ENCODE assay signal across 7 cellular contexts in the genomic region with DNA sequence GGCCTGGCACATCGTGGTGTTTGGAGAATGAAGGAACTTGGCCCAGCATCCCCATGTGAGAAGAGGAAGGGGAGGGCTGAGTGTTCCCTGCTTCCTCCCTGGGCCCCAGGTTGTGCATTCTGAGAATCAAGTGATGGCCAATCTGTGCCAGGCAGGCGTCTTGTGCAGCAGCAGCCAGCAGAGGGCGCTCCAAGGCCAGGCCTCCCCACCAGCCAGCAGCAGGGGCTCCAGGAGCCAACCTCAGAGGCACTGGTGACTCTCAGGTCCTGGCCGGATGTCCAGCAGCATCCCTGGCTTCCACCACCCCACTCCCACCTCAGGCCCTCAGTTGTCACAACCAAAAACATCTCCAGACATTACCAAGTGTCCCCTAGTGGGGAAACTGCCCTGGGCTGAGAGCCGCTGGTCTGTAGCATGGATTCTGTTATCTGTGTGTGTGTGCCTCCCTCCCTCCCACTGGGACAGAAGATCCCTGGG.
DNase-seq lines count a peak whose midpoint lies in the region; ATAC-seq, FAIRE-seq and TF ChIP-seq lines count a peak whose summit lies in the region.

No MANE protein-coding gene starts in this region.

- no peaks in the 10 kb centered on the region for H3K36me3 Mint-ChIP-seq in MCF 10A (ENCODE audit: insufficient read depth, unreplicated experiment)

- H3K27me3 Mint-ChIP-seq in MCF 10A (ENCODE audit: insufficient read depth, unreplicated experiment): peaks cover 32% of the 10 kb centered on the region

- H3K27ac Mint-ChIP-seq in MCF 10A (ENCODE audit: low read depth, unreplicated experiment): no peak overlapping the region

- no peaks in the 10 kb centered on the region for H3F3A ChIP-seq in MM.1S (ENCODE audit: insufficient read depth, low read length)

- no peaks in the 10 kb centered on the region for H3K4me1 Mint-ChIP-seq in MCF 10A (ENCODE audit: insufficient read depth, unreplicated experiment)

- intact Hi-C loops in MCF 10A (cut with micrococcal nuclease): loop anchor here (5.0 to 10.0 kb wide), 2 partner anchors 271 to 579 kb away; a partner anchor contains a TSS
- intact Hi-C loops in kidney (cut with DNase I): no loop called here

- no TSS peak for BruUV-seq in MCF 10A (replicated peaks; lab: Mats Ljungman, UMichigan)

- CTCF ChIA-PET in MCF 10A (lab: Yijun Ruan, JAX): interaction anchor here (0.6 to 2.5 kb wide), 25 partner anchors 11 to 1826 kb away, joined by 3 to 11 read pairs (median 4); no protein-coding TSS in a partner anchor

- no peak for FAIRE-seq in kidney (lab: Jason Lieb, UNC)

- H3K79me2 ChIP-seq in MM.1S (ENCODE audit: low read length): no peaks in the 10 kb centered on the region

- DNase-seq in GM10266 (ENCODE audit: extremely low spot score): peak; percentile 87
- peak; percentile 37 for DNase-seq in MM.1S
- DNase-seq in UCSD-AML1 (lab: John Stamatoyannopoulos, UW; ENCODE audit: unreplicated experiment): peak; percentile 66
- peak; percentile 51 for DNase-seq in MCF 10A (ENCODE audit: unreplicated experiment)
- peak; percentile 53 for DNase-seq in kidney
- peak; percentile 28 to 65 for DNase-seq in stimulated activated CD4-positive, alpha-beta T cell treated with anti-CD3 and anti-CD28 coated beads, Interleukin-4, amount 100 ng/mL, for 4 hours

- H3K9me3 Mint-ChIP-seq in MCF 10A (ENCODE audit: unreplicated experiment): no peaks in the 10 kb centered on the region

- TF ChIP-seq CTCF in GM10266 (IDR thresholded peaks at IDR 0.05; ENCODE audit: control insufficient read depth, insufficient read depth, low read depth, missing control alignments): peak; percentile 89
- peak; percentile 86 for TF ChIP-seq CTCF in MM.1S (IDR thresholded peaks at IDR 0.05; ENCODE audit: low read length)
- TF ChIP-seq CTCF in MCF 10A (IDR thresholded peaks at IDR 0.05; ENCODE audit: unreplicated experiment): peak; percentile 83
- TF ChIP-seq CTCF in kidney (IDR thresholded peaks at IDR 0.05; ENCODE audit: borderline replicate concordance, extremely low read depth, insufficient read depth): peak; percentile 77

- H3K4me3 ChIP-seq in MM.1S (ENCODE audit: low read length): no peak overlapping the region
- no peak overlapping the region for H3K4me3 ChIP-seq in kidney (ENCODE audit: low read length in 2 of 2)

- no peak overlapping the region for H2AFZ ChIP-seq in MM.1S (ENCODE audit: low read length)

- H4K20me1 ChIP-seq in MM.1S (ENCODE audit: insufficient read depth, low read length): no peaks in the 10 kb centered on the region

- no peaks in the 10 kb centered on the region for H3K4me1 ChIP-seq in MM.1S (ENCODE audit: low read length)
- no peaks in the 10 kb centered on the region for H3K4me1 ChIP-seq in kidney (ENCODE audit: control insufficient read depth in 1 of 2, insufficient read depth in 1 of 2, low read depth in 1 of 2, low read length in 2 of 2)

- H3K9me3 ChIP-seq in MM.1S (replicated peaks; ENCODE audit: insufficient read depth, low read length): no peaks in the 10 kb centered on the region
- H3K9me3 ChIP-seq in kidney (ENCODE audit: control insufficient read depth in 1 of 2, low read length in 2 of 2): no peaks in the 10 kb centered on the region

- H3K4me3 Mint-ChIP-seq in MCF 10A (ENCODE audit: unreplicated experiment): no peak overlapping the region

- no peak overlapping the region for H3K4me2 ChIP-seq in MM.1S (ENCODE audit: low read depth, low read length)

- H3K36me3 ChIP-seq in MM.1S (replicated peaks; ENCODE audit: insufficient read depth, low read length) (no peaks in the 10 kb centered on the region), kidney (ENCODE audit: control insufficient read depth in 1 of 2, insufficient read depth in 2 of 2, low read length in 2 of 2) (peaks cover 5 to 8% of the 10 kb centered on the region in 2 donors)

- POLR2A ChIA-PET in MCF 10A (lab: Yijun Ruan, JAX): interaction anchor here (0.6 kb wide), 1 partner anchor 343 kb away, joined by 3 read pairs; no protein-coding TSS in a partner anchor

- H3K27ac ChIP-seq in MM.1S (ENCODE audit: low read length) (no peak overlapping the region), kidney (ENCODE audit: low read depth in 2 of 2, low read length in 2 of 2) (no peak overlapping the region)

- ATAC-seq in GM21723 (IDR thresholded peaks at IDR 0.05; ENCODE audit: unreplicated experiment): no peak

- H3K9ac ChIP-seq in MM.1S (ENCODE audit: low read length) (no peak overlapping the region), kidney (ENCODE audit: low read length in 2 of 2) (no peak overlapping the region)

- H3K9me2 ChIP-seq in MM.1S (replicated peaks; ENCODE audit: insufficient read depth, low read length): no peaks in the 10 kb centered on the region

- H3K27me3 ChIP-seq in MM.1S (replicated peaks; ENCODE audit: insufficient read depth, low read length): no peaks in the 10 kb centered on the region

Comparison
In these comparisons a context has a peak if more than half of its experiments do, and no peak if none do; other contexts are left out.
1. DNase-seq: peak in every context shown above with its lines; median percentile 87 in GM10266; 66 in UCSD-AML1; 53 in kidney; 51 in MCF 10A; 46 in stimulated activated CD4-positive, alpha-beta T cell treated with anti-CD3 and anti-CD28 coated beads, Interleukin-4, amount 100 ng/mL, for 4 hours; 37 in MM.1S.